ENCODE assay signal across 19 cellular contexts in genomic region chr5:163360681-163361080, GRCh38.
"Had no signal": no experiment of that assay in that cellular context is flagged by ENCODE, and none has a peak within 500 bp of the region (broad histone marks: within the 10 kb centered on the region; RNA-seq: fewer than 3 reads in every experiment).

No MANE protein-coding gene starts in this region.

- H3K27me3 ChIP-seq: colonic mucosa, esophagus muscularis mucosa, sigmoid colon, transverse colon had no signal

- H3K36me3 ChIP-seq: colonic mucosa, esophagus muscularis mucosa, sigmoid colon, transverse colon had no signal

- H3K27ac ChIP-seq: colonic mucosa, esophagus muscularis mucosa, sigmoid colon, transverse colon had no signal

- H3K4me1 ChIP-seq: colonic mucosa, esophagus muscularis mucosa, sigmoid colon, transverse colon had no signal

- DNase-seq: activated CD4-positive, alpha-beta memory T cell treated with anti-CD3 and anti-CD28 coated beads for 36 hours; activated CD4-positive, alpha-beta T cell treated with anti-CD3 and anti-CD28 coated beads for 48 hours; activated naive CD4-positive, alpha-beta T cell treated with Interleukin-2 at 50 U/mL for 16 hours; activated naive CD8-positive, alpha-beta T cell treated with anti-CD3 and anti-CD28 coated beads, Interleukin-2, amount 10 ng/mL, durations not matched to agents 7 days and 5 days; activated T-cell treated with anti-CD3 and anti-CD28 coated beads, Interleukin-2, amount 50 U/mL, for 48 hours; amniotic stem cell; colonic mucosa; glutamatergic neuron; hypothalamus; left ventricle myocardium superior; mammary epithelial cell; retina; sigmoid colon; stimulated activated CD4-positive, alpha-beta T cell treated with anti-CD3 and anti-CD28 coated beads, Interleukin-15, amount 100 ng/mL, for 24 hours; stimulated activated CD8-positive, alpha-beta memory T cell treated with anti-CD3 and anti-CD28 coated beads, Interleukin-4, amount 100 ng/mL, for 48 hours; stimulated activated naive B cell treated with anti-CD40 and anti-IgM and Interleukin-4, amounts not matched to agents 10 μg/mL and 1 μg/mL and 100 μg/mL, for 72 hours; transverse colon had no signal

- H3K4me3 ChIP-seq: colonic mucosa, esophagus muscularis mucosa, sigmoid colon, smooth muscle cell, transverse colon had no signal

- H3K9me3 ChIP-seq: colonic mucosa, esophagus muscularis mucosa, sigmoid colon, transverse colon had no signal
